In genomic region chr13:45464687-45465453, GRCh38 we compare ENCODE assay signal across 8 cellular contexts. TPM values are rescaled to one million over a fixed set of nuclear protein-coding genes. Genes with fewer than 3 reads are reported as not detected.
DNase-seq lines count a peak whose midpoint lies in the region; ATAC-seq lines count a peak whose summit lies in the region.

Gene COG3 (plus strand): TSS chr13:45464939. CDS start chr13:45465037, 98 bp downstream.

- H3K9me3 ChIP-seq in aorta (ENCODE audit: control insufficient read depth, low read length), result no peaks in the 10 kb centered on the region

- ATAC-seq in GM18508 (IDR thresholded peaks at IDR 0.05; ENCODE audit: insufficient read depth, unreplicated experiment) (peak; percentile 82), HG03025 (IDR thresholded peaks at IDR 0.05; ENCODE audit: low FRiP score, unreplicated experiment) (peak; percentile 90), aorta (ENCODE audit: low FRiP score) (peak; percentile 99)

- H3K27me3 ChIP-seq in rectal smooth muscle tissue (ENCODE audit: control insufficient read depth, insufficient read depth, low read length) (no peaks in the 10 kb centered on the region), aorta (ENCODE audit: control insufficient read depth in 1 of 2, insufficient read depth in 2 of 2, low read length in 1 of 2) (no peaks in the 10 kb centered on the region)

- peaks cover 4% of the 10 kb centered on the region for H3K4me1 ChIP-seq in rectal smooth muscle tissue (ENCODE audit: control insufficient read depth, insufficient read depth, low read length)
- H3K4me1 ChIP-seq in aorta (ENCODE audit: control insufficient read depth in 1 of 2, insufficient read depth in 2 of 2, low read length in 2 of 2), result peaks cover 0 to 3% of the 10 kb centered on the region in 2 donors

- H3K36me3 ChIP-seq in rectal smooth muscle tissue (ENCODE audit: control insufficient read depth, insufficient read depth, low read length) (no peaks in the 10 kb centered on the region), aorta (ENCODE audit: control insufficient read depth in 1 of 2, insufficient read depth in 2 of 2, low read length in 1 of 2) (no peaks in the 10 kb centered on the region)

- intact Hi-C loops in aorta (cut with DNase I), result loop anchor here (5.0 to 10.0 kb wide), 2 partner anchors 48 to 90 kb away; partner anchors contain the start of gene SLC25A30 (in 1 of the 2)

- peak within 1 kb of the TSS; percentile 94 for H3K9ac ChIP-seq in rectal smooth muscle tissue (ENCODE audit: low read length)

- H3K4me3 ChIP-seq in rectal smooth muscle tissue (ENCODE audit: low read length), result peak within 1 kb of the TSS; percentile 98
- peak within 1 kb of the TSS; percentile 63 to 92 for H3K4me3 ChIP-seq in aorta (ENCODE audit: low read length in 2 of 2)

- H3K27ac ChIP-seq in rectal smooth muscle tissue (ENCODE audit: low read depth, low read length) (peak within 1 kb of the TSS; percentile 92), aorta (ENCODE audit: low read depth in 1 of 2, low read length in 2 of 2) (peak within 1 kb of the TSS; percentile 57 to 73)

- 0% methylated on average over 50 to 63 of the region's 63 CpGs for WGBS in aorta, 2 donors

- DNase-seq in NCI-H2081 (lab: John Stamatoyannopoulos, UW) (peak; percentile 92 to 96), T1000 (lab: John Stamatoyannopoulos, UW) (peak; percentile 57), astrocyte of the hippocampus (ENCODE audit: low read depth, low spot score) (peak; percentile 98), hepatic stellate cell (ENCODE audit: low spot score) (peak; percentile 92), aorta (peak; percentile 95 to 98)

RNA-seq across cellular contexts. Expression of gene COG3, which starts in this region (rescaled TPM):
- 10 to 100 TPM; 34.3 to 39.3 TPM for total RNA-seq in aorta
- 10 to 100 TPM in 1 of 2 donors, 1 to 10 TPM in 1; 7.4 to 19.0 TPM for polyA plus RNA-seq in aorta

Comparison
In these comparisons a context has a peak if more than half of its experiments do, and no peak if none do; other contexts are left out.
1. Peak in every context shown above with its lines: DNase-seq, ATAC-seq, H3K4me3 ChIP-seq and H3K27ac ChIP-seq.